ENCODE assay signal across 15 cellular contexts in genomic region chr2:239466755-239467271, GRCh38.
"Had no signal": no experiment of that assay in that cellular context is flagged by ENCODE, and none has a peak within 500 bp of the region (broad histone marks: within the 10 kb centered on the region; RNA-seq: fewer than 3 reads in every experiment).

No MANE protein-coding gene starts in this region.

- H3K27me3 ChIP-seq: esophagus squamous epithelium, pancreas had no signal

- ATAC-seq: stimulated activated memory B cell treated with anti-CD40 and anti-IgM and Interleukin-4, amounts not matched to agents 10 μg/mL and 1 μg/mL and 100 μg/mL, for 72 hours had no signal

- H3K4me3 Mint-ChIP-seq: activated CD4-positive, alpha-beta memory T cell treated with anti-CD3 and anti-CD28 coated beads, Interleukin-2, amount 10 ng/mL, durations not matched to agents 7 days and 5 days; activated naive CD8-positive, alpha-beta T cell treated with anti-CD3 and anti-CD28 coated beads, Interleukin-2, amount 10 ng/mL, durations not matched to agents 7 days and 5 days; immature natural killer cell; nephron progenitor cell; stimulated activated memory B cell treated with anti-CD40 and anti-IgM and Interleukin-4, amounts not matched to agents 10 μg/mL and 1 μg/mL and 100 μg/mL, for 72 hours had no signal

- H3K4me1 Mint-ChIP-seq: activated CD4-positive, alpha-beta memory T cell treated with anti-CD3 and anti-CD28 coated beads, Interleukin-2, amount 10 ng/mL, durations not matched to agents 7 days and 5 days; activated naive CD8-positive, alpha-beta T cell treated with anti-CD3 and anti-CD28 coated beads, Interleukin-2, amount 10 ng/mL, durations not matched to agents 7 days and 5 days; immature natural killer cell; stimulated activated memory B cell treated with anti-CD40 and anti-IgM and Interleukin-4, amounts not matched to agents 10 μg/mL and 1 μg/mL and 100 μg/mL, for 72 hours had no signal

- H3K36me3 ChIP-seq: esophagus squamous epithelium, pancreas had no signal

- H3K4me3 ChIP-seq: esophagus squamous epithelium, pancreas, smooth muscle cell had no signal

- H3K36me3 Mint-ChIP-seq: activated naive CD8-positive, alpha-beta T cell treated with anti-CD3 and anti-CD28 coated beads, Interleukin-2, amount 10 ng/mL, durations not matched to agents 7 days and 5 days; immature natural killer cell; stimulated activated memory B cell treated with anti-CD40 and anti-IgM and Interleukin-4, amounts not matched to agents 10 μg/mL and 1 μg/mL and 100 μg/mL, for 72 hours had no signal

- H3K9me3 Mint-ChIP-seq: activated CD4-positive, alpha-beta memory T cell treated with anti-CD3 and anti-CD28 coated beads, Interleukin-2, amount 10 ng/mL, durations not matched to agents 7 days and 5 days; activated naive CD8-positive, alpha-beta T cell treated with anti-CD3 and anti-CD28 coated beads, Interleukin-2, amount 10 ng/mL, durations not matched to agents 7 days and 5 days; activated T-helper 2 cell treated with anti-CD3 and anti-CD28 coated beads, Interferon-gamma antibody, Interleukin-2, Interleukin-4, amounts not matched to agents 10 μg/mL and 5 μg/mL and 100 μg/mL, durations not matched to agents 14 hours and 24 hours and 36 hours; immature natural killer cell; stimulated activated memory B cell treated with anti-CD40 and anti-IgM and Interleukin-4, amounts not matched to agents 10 μg/mL and 1 μg/mL and 100 μg/mL, for 72 hours had no signal

- H3K27ac ChIP-seq: pancreas had no signal

- DNase-seq: activated CD4-positive, alpha-beta memory T cell treated with anti-CD3 and anti-CD28 coated beads, Interleukin-2, amount 10 ng/mL, durations not matched to agents 7 days and 5 days; activated naive CD8-positive, alpha-beta T cell treated with anti-CD3 and anti-CD28 coated beads, Interleukin-2, amount 10 ng/mL, durations not matched to agents 7 days and 5 days; anterior cingulate cortex; esophagus squamous epithelium; glutamatergic neuron; immature natural killer cell; mesenchymal stem cell; nephron progenitor cell; pancreas; SIG-M5; T-helper 2 cell; trophoblast cell had no signal

- H3K27ac Mint-ChIP-seq: activated CD4-positive, alpha-beta memory T cell treated with anti-CD3 and anti-CD28 coated beads, Interleukin-2, amount 10 ng/mL, durations not matched to agents 7 days and 5 days; activated naive CD8-positive, alpha-beta T cell treated with anti-CD3 and anti-CD28 coated beads, Interleukin-2, amount 10 ng/mL, durations not matched to agents 7 days and 5 days; activated T-helper 2 cell treated with anti-CD3 and anti-CD28 coated beads, Interferon-gamma antibody, Interleukin-2, Interleukin-4, amounts not matched to agents 10 μg/mL and 5 μg/mL and 100 μg/mL, durations not matched to agents 14 hours and 24 hours and 36 hours; immature natural killer cell; nephron progenitor cell; stimulated activated memory B cell treated with anti-CD40 and anti-IgM and Interleukin-4, amounts not matched to agents 10 μg/mL and 1 μg/mL and 100 μg/mL, for 72 hours had no signal
